Comparison of ENCODE assay signal across 8 cellular contexts in the genomic region with DNA sequence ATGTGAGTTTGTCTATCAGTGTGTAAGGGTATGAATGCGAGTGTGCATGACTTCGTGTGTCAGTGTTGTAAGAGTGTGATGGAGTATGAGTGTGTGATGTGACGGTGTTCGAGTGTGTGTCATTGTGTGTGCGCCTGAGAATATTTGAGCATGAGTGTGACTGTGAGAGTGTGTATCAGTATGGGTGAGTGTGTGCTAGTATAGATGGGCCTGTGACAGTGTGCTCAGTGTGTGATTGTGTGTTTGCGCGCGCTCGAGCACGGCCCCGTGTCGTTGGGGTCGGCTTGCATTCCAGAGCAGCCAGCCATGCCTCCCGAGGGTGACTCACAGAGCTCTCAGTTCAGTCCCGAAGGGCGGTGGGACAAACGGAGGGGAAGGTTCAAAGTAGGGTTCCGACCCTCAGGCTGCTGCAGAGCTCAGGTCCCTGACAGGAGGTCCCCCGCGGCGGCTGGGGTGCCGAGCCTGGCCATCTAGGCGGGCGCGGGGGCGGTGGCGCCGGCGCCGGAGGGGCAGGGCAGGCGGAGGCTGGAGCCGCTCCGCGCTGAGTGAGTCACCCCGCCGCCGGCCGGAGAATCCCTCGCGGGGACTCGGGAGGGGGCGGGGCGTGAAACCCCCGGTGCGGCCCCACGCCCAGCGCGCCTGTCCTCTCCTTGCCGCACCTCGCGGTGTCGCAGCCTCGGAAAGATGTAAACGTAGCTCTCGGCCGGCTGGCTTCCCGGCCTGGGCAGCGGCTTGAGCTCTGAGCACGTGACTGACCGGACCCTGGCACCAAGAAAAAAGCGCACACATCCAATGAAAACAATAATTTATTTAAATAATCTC. TPM values are rescaled to one million over a fixed set of nuclear protein-coding genes. Genes with fewer than 3 reads are reported as not detected.
A peak's percentile ranks its signal among the peaks of the same experiment; 100 is the strongest.
DNase-seq lines count a peak whose midpoint lies in the region; ATAC-seq and TF ChIP-seq lines count a peak whose summit lies in the region.

No MANE protein-coding gene starts in this region.

- H3K4me1 ChIP-seq in GM23338 (ENCODE audit: insufficient read depth): peaks cover 65% of the 10 kb centered on the region
- H3K4me1 ChIP-seq in parathyroid adenoma: peaks cover 11% of the 10 kb centered on the region

- no peak overlapping the region for H3K27ac Mint-ChIP-seq in GM23338

- H3K4me2 ChIP-seq in GM23338 (peak overlapping the region; percentile 93), parathyroid adenoma (ENCODE audit: low read length) (peak overlapping the region; percentile 25)

- H4K20me1 ChIP-seq in GM23338 (replicated peaks; ENCODE audit: insufficient read depth): peaks cover 10% of the 10 kb centered on the region; the same call in 1 of the 2 replicates

- DNase-seq in AG08395 (ENCODE audit: low spot score): peak; percentile 72
- DNase-seq in GM23338 (ENCODE audit: low spot score): peak; percentile 62
- peak; percentile 88 for DNase-seq in fibroblast of gingiva (ENCODE audit: low read depth)
- DNase-seq in mucosa of gallbladder (ENCODE audit: low spot score): no peak

- peaks cover 1% of the 10 kb centered on the region; the same call in 1 of the 3 replicates for H3K36me3 Mint-ChIP-seq in GM23338 (ENCODE audit: low read depth)

- no peak overlapping the region for H3K9ac ChIP-seq in parathyroid adenoma

- peaks cover 46% of the 10 kb centered on the region for H3K4me1 Mint-ChIP-seq in GM23338

- TF ChIP-seq CTCF in GM23338 (conservative IDR thresholded peaks at IDR 0.05; ENCODE audit: low read depth in 2 of 2) (no peak), VCaP (conservative IDR thresholded peaks at IDR 0.05) (no peak), parathyroid adenoma (IDR thresholded peaks at IDR 0.05) (no peak)

- H2AFZ ChIP-seq in GM23338: no peak overlapping the region
- H2AFZ ChIP-seq in parathyroid adenoma: no peak overlapping the region

- peak overlapping the region; percentile 45; the same call in 1 of the 2 replicates for H3K4me3 ChIP-seq in GM23338
- H3K4me3 ChIP-seq in parathyroid adenoma (ENCODE audit: low read depth, low read length): no peak overlapping the region

- ATAC-seq in GM23338 (no peak), HG03135 (IDR thresholded peaks at IDR 0.05; ENCODE audit: unreplicated experiment) (no peak), HG03139 (IDR thresholded peaks at IDR 0.05; ENCODE audit: unreplicated experiment) (no peak)

- H3K9me3 Mint-ChIP-seq in GM23338: no peaks in the 10 kb centered on the region; the same call in 2 of the 3 replicates

- H3K9me2 ChIP-seq in GM23338 (ENCODE audit: insufficient read depth): no peaks in the 10 kb centered on the region

- H3K36me3 ChIP-seq in GM23338 (ENCODE audit: insufficient read depth) (no peaks in the 10 kb centered on the region), parathyroid adenoma (ENCODE audit: control insufficient read depth, insufficient read depth, low read length) (no peaks in the 10 kb centered on the region)

- H3K4me3 Mint-ChIP-seq in GM23338: peak overlapping the region; percentile 42

- peaks cover 40% of the 10 kb centered on the region for H3F3A ChIP-seq in GM23338 (replicated peaks; ENCODE audit: low read depth)

- H3K9me3 ChIP-seq in parathyroid adenoma (ENCODE audit: control insufficient read depth, low read length): no peaks in the 10 kb centered on the region

- H3K27me3 Mint-ChIP-seq in GM23338 (ENCODE audit: insufficient read depth, low read depth, poor library complexity): peaks cover 99% of the 10 kb centered on the region

- no peak overlapping the region for H3K27ac ChIP-seq in GM23338 (ENCODE audit: low read depth)
- H3K27ac ChIP-seq in VCaP: peak overlapping the region; percentile 89
- H3K27ac ChIP-seq in parathyroid adenoma: no peak overlapping the region

- peaks cover 98% of the 10 kb centered on the region for H3K27me3 ChIP-seq in GM23338 (ENCODE audit: insufficient read depth)
- H3K27me3 ChIP-seq in parathyroid adenoma (ENCODE audit: control insufficient read depth, insufficient read depth, low read length): peaks cover 28% of the 10 kb centered on the region

- H3K79me2 ChIP-seq in GM23338 (replicated peaks; ENCODE audit: insufficient read depth) (no peaks in the 10 kb centered on the region), parathyroid adenoma (no peaks in the 10 kb centered on the region)

TF ChIP-seq in GM23338, 12 proteins besides CTCF, POLR2A, EP300 and RAD21:
- TF ChIP-seq EZH2phosphoT487 (IDR thresholded peaks at IDR 0.05; ENCODE audit: unreplicated experiment) (peak; percentile 96), ETS1 (IDR thresholded peaks at IDR 0.05) (no peak), EZH2 (IDR thresholded peaks at IDR 0.05; ENCODE audit: low read depth, unreplicated experiment) (peak; percentile 75), CREB1 (CRISPR knock-in tag; IDR thresholded peaks at IDR 0.05; ENCODE audit: low read depth) (no peak)

RNA-seq across cellular contexts. Expression of gene DLX2, which starts 3.8 kb away (rescaled TPM):
- 0.16 and 0.24 TPM in 2 replicates for total RNA-seq in GM23338 (2014; rRNA removed; shearing (Covaris generic))
- 0.08 and 0.19 TPM in 2 replicates for polyA plus RNA-seq in GM23338 (2016; fragmentation: Nextera tagmentation; extraction: Ambion mirVana)
- total RNA-seq in mucosa of gallbladder: 0.14 TPM

RNA-seq across cellular contexts. Expression of gene DLX1, which starts 13.6 kb away (rescaled TPM):
- not detected in 2 replicates for total RNA-seq in GM23338 (2014; rRNA removed; shearing (Covaris generic))
- polyA plus RNA-seq in GM23338 (2016; fragmentation: Nextera tagmentation; extraction: Ambion mirVana): not detected in 2 replicates
- 0.46 TPM for total RNA-seq in mucosa of gallbladder
